In genomic region chr12:42468853-42469252, GRCh38 we compare ENCODE assay signal across 11 cellular contexts.
DNase-seq lines count a peak whose midpoint lies in the region; ATAC-seq and TF ChIP-seq lines count a peak whose summit lies in the region.
"Had no signal": no experiment of that assay in that cellular context is flagged by ENCODE, and none has a peak within 500 bp of the region (broad histone marks: within the 10 kb centered on the region; RNA-seq: fewer than 3 reads in every experiment).

No MANE protein-coding gene starts in this region.

- ATAC-seq in GM21390 (IDR thresholded peaks at IDR 0.05; ENCODE audit: unreplicated experiment) (peak; percentile 7), HG03039 (IDR thresholded peaks at IDR 0.05; ENCODE audit: unreplicated experiment) (no peak)

- H3K4me3 ChIP-seq in GM08714 (ENCODE audit: low read length) (peak overlapping the region; percentile 73; the same call in 1 of the 2 replicates), KMS-11 (IDR thresholded peaks at IDR 0.05; ENCODE audit: insufficient read depth, low read depth, low read length) (no peak overlapping the region)

- H3K9ac ChIP-seq in KMS-11, result peak overlapping the region; percentile 19; the same call in 1 of the 2 replicates

- no peak for TF ChIP-seq CTCF in KMS-11 (conservative IDR thresholded peaks at IDR 0.05; ENCODE audit: low read depth, low read length)

- no peaks in the 10 kb centered on the region for H3K79me2 ChIP-seq in KMS-11 (ENCODE audit: insufficient read depth, low read depth)

- H4K20me1 ChIP-seq in KMS-11 (ENCODE audit: insufficient read depth), result no peaks in the 10 kb centered on the region

- DNase-seq in inferior parietal cortex (ENCODE audit: extremely low spot score) (peak; percentile 64), SKM-1 treated with dmso at 0.1 percent for 144 hours (lab: John Stamatoyannopoulos, UW; ENCODE audit: unreplicated experiment) (no peak), erythroblast (lab: John Stamatoyannopoulos, UW) (no peak), hepatic stellate cell (ENCODE audit: low spot score) (no peak)
- DNase-seq: midbrain; NCI-H748 treated with DMSO at 0.1 percent for 48 hours; stimulated activated CD4-positive, alpha-beta T cell treated with anti-CD3 and anti-CD28 coated beads, Interleukin-4, amount 100 ng/mL, for 24 hours had no signal

- no peak for TF ChIP-seq POLR2A in erythroblast (IDR thresholded peaks at IDR 0.05; ENCODE audit: low read length)

- peak overlapping the region; percentile 20; the same call in 1 of the 2 replicates for H2AFZ ChIP-seq in KMS-11 (ENCODE audit: low read depth)

- no peaks in the 10 kb centered on the region for H3K27me3 ChIP-seq in KMS-11 (ENCODE audit: insufficient read depth, low read depth)

- H3K27ac ChIP-seq in KMS-11, result peak overlapping the region; percentile 54

- peaks cover 53% of the 10 kb centered on the region for H3K4me1 ChIP-seq in KMS-11 (ENCODE audit: low read depth, poor library complexity, severe bottlenecking)

- no peaks in the 10 kb centered on the region for H3K36me3 ChIP-seq in KMS-11 (ENCODE audit: insufficient read depth)

- H3K4me2 ChIP-seq in KMS-11, result peak overlapping the region; percentile 96
